21 cellular contexts compared by ENCODE assay signal in the genomic region with DNA sequence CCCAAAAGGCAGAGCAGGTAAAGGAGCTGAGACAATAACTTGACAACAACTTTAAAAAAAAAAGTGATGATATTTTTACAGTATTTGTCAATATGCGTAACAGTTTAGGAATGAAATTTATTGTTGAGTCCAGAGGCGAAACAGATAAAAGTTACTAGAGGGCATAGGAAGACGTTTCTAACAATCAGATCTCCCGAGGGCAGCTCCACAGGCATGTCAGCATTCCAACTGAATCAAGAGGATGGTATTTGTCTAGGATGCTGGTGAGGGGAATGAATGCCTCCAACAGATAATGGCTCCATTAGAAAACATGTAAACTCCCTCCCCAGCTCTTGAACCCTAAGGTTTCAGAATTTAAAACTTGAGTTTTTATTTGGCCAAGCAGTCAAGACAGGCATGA.
DNase-seq lines count a peak whose midpoint lies in the region; ATAC-seq, FAIRE-seq and TF ChIP-seq lines count a peak whose summit lies in the region.
"Had no signal": no experiment of that assay in that cellular context is flagged by ENCODE, and none has a peak within 500 bp of the region (broad histone marks: within the 10 kb centered on the region; RNA-seq: fewer than 3 reads in every experiment).

No MANE protein-coding gene starts in this region.

- H3K27ac Mint-ChIP-seq in natural killer cell = no peak overlapping the region
- H3K27ac Mint-ChIP-seq: CD4-positive, CD25-positive, alpha-beta regulatory T cell; IgD-negative memory B cell had no signal

- CTCF ChIA-PET in PC-3 (lab: Charles Lee) = interaction anchor here (0.6 kb wide), 1 partner anchor 83 kb away, joined by 10 read pairs; no protein-coding TSS in a partner anchor

- H3K27ac ChIP-seq in PC-3 (ENCODE audit: low read length) = peak overlapping the region; percentile 70

- TF ChIP-seq CTCF in PC-3 (conservative IDR thresholded peaks at IDR 0.05; ENCODE audit: low read depth, low read length) = no peak
- no peak for TF ChIP-seq CTCF in bronchial epithelial cell (IDR thresholded peaks at IDR 0.05; ENCODE audit: insufficient read depth, low read length, severe bottlenecking)
- TF ChIP-seq CTCF in natural killer cell (IDR thresholded peaks at IDR 0.05) = no peak

- no peaks in the 10 kb centered on the region for H3F3A ChIP-seq in PC-3 (ENCODE audit: low read length, unreplicated experiment)

- no peaks in the 10 kb centered on the region for H3K36me3 ChIP-seq in PC-3 (ENCODE audit: low read depth, low read length)
- no peaks in the 10 kb centered on the region for H3K36me3 ChIP-seq in bronchial epithelial cell (ENCODE audit: control insufficient read depth, insufficient read depth, low read length)
- H3K36me3 ChIP-seq: BE2C had no signal

- H3K4me1 Mint-ChIP-seq in natural killer cell = no peaks in the 10 kb centered on the region
- H3K4me1 Mint-ChIP-seq: CD4-positive, CD25-positive, alpha-beta regulatory T cell had no signal

- H3K9me3 ChIP-seq in PC-3 (ENCODE audit: low read length) = no peaks in the 10 kb centered on the region
- H3K9me3 ChIP-seq: BE2C, Caco-2 had no signal

- BruUV-seq in PC-3 (replicated peaks; lab: Mats Ljungman, UMichigan) = no TSS peak

- ATAC-seq in PC-3 (peak; percentile 90), GM18511 (IDR thresholded peaks at IDR 0.05; ENCODE audit: unreplicated experiment) (no peak), natural killer cell (no peak), HG03521 (IDR thresholded peaks at IDR 0.05; ENCODE audit: unreplicated experiment) (no peak)

- DNase-seq in PC-3 = peak; percentile 78
- peak; percentile 3 for DNase-seq in bronchial epithelial cell (ENCODE audit: low read depth)
- DNase-seq in islet precursor cell = peak; percentile 62
- DNase-seq in natural killer cell = no peak
- DNase-seq: ACHN; BE2C; C1 segment of cervical spinal cord; Caco-2; CD4-positive, CD25-positive, alpha-beta regulatory T cell; GDM1; HCEC 1CT had no signal

- H3K4me1 ChIP-seq in PC-3 (ENCODE audit: insufficient read depth, low read length) = peaks cover 27% of the 10 kb centered on the region
- H3K4me1 ChIP-seq: BE2C, Caco-2 had no signal

- peaks cover 4 to 14% of the 10 kb centered on the region in 2 donors for H3K9me3 Mint-ChIP-seq in natural killer cell

- no peaks in the 10 kb centered on the region for H3K79me2 ChIP-seq in PC-3 (ENCODE audit: low read length)

- intact Hi-C loops in PC-3 (cut with micrococcal nuclease) = no loop called here
- intact Hi-C loops in natural killer cell (cut with micrococcal nuclease) = no loop called here

- H3K27me3 ChIP-seq in PC-3 (ENCODE audit: low read length) (no peaks in the 10 kb centered on the region), bronchial epithelial cell (ENCODE audit: control insufficient read depth, insufficient read depth, low read length) (no peaks in the 10 kb centered on the region)
- H3K27me3 ChIP-seq: BE2C had no signal

- H3K4me3 Mint-ChIP-seq in natural killer cell = no peak overlapping the region
- H3K4me3 Mint-ChIP-seq: CD4-positive, CD25-positive, alpha-beta regulatory T cell; GM23338; IgD-negative memory B cell had no signal

- H3K4me3 ChIP-seq in PC-3 (ENCODE audit: low read length) = no peak overlapping the region
- H3K4me3 ChIP-seq in bronchial epithelial cell (ENCODE audit: low read depth, low read length) = no peak overlapping the region
- H3K4me3 ChIP-seq: GM23338 had no signal

- H3K36me3 Mint-ChIP-seq in natural killer cell = no peaks in the 10 kb centered on the region
- H3K36me3 Mint-ChIP-seq: CD4-positive, CD25-positive, alpha-beta regulatory T cell; IgD-negative memory B cell had no signal

- no peaks in the 10 kb centered on the region for H3K9me2 ChIP-seq in PC-3 (replicated peaks; ENCODE audit: low read length)

- POLR2A ChIA-PET in PC-3 (lab: Charles Lee; ENCODE audit: unreplicated experiment) = no interaction called here

- peak overlapping the region; percentile 39 for H3K4me2 ChIP-seq in PC-3 (ENCODE audit: low read length)
- H3K4me2 ChIP-seq: GM23338 had no signal

- no peaks in the 10 kb centered on the region for H3K27me3 Mint-ChIP-seq in natural killer cell (ENCODE audit: low read depth in 2 of 2)
- H3K27me3 Mint-ChIP-seq: CD4-positive, CD25-positive, alpha-beta regulatory T cell; IgD-negative memory B cell had no signal

- H4K20me1 ChIP-seq in PC-3 (ENCODE audit: low read length) = no peaks in the 10 kb centered on the region

- H3K9ac ChIP-seq in PC-3 (ENCODE audit: low read length) = no peak overlapping the region

- no peak overlapping the region for H2AFZ ChIP-seq in PC-3 (ENCODE audit: low read length)

- FAIRE-seq in bronchial epithelial cell (lab: Jason Lieb, UNC) = no peak
- FAIRE-seq: A204.1, D721Med, GM12892, GM18507, H54, HTR-8/SVneo had no signal
